Comparison of ENCODE assay signal across 24 cellular contexts in the genomic region with DNA sequence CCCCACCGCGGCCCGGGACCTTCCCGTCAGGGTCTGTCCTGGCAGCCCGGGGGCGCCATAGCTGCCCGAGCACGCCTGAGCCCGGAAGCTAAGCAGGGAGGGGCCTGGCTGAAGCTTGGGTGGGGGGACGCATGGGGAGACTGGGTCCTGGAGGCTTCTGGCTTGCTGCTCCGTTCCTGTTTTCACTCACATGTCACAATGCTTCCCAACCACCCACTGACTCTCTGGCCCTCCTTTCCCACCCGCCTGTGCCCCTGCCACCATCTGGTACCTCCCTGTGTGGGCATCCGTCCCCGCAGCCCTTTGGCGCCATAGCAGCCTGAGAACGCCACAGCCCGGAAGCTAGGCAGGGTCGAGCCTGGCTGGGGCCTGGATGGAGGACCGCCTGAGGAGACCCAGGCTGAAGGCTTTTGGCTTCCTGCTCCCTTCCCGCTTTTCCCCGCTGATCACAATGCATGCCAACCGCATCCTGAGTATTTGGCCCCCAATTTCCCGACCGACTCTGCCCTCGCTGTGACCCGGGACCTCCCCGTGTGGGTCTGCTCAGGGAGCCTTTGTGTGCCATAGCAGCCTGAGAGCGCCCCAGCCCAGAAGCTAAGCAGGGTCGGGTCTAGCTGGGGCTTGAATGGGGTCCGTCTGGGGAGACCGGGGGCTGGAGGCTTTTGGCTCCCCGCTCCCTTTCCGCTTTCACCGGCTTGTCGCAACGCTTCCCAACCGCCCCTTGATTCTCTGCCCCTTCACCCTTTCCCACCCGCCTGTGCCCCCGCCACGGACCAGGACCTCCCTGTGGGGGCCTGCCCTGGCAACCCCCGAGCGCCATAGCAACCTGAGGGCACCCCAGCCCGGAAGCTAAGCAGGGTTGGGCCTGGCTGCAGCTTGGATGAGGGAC.
"Had no signal": no experiment of that assay in that cellular context is flagged by ENCODE, and none has a peak within 500 bp of the region (broad histone marks: within the 10 kb centered on the region; RNA-seq: fewer than 3 reads in every experiment).

No MANE protein-coding gene starts in this region.

- H3K9me3 ChIP-seq: left ventricle myocardium inferior, prostate gland had no signal

- H3K27me3 ChIP-seq: breast epithelium, ovary had no signal

- H3K36me3 ChIP-seq: breast epithelium, left ventricle myocardium inferior, ovary, prostate gland had no signal

- H3K4me2 ChIP-seq: smooth muscle cell had no signal

- DNase-seq: activated CD4-positive, alpha-beta T cell treated with anti-CD3 and anti-CD28 coated beads for 4 hours; activated CD4-positive, alpha-beta T cell treated with anti-CD3 and anti-CD28 coated beads, Interleukin-2, amount 50 U/mL, for 4 hours; activated T-cell treated with anti-CD3 and anti-CD28 coated beads, Interleukin-2, amount 50 U/mL, for 1 hour; central memory CD4-positive, alpha-beta T cell; effector CD8-positive, alpha-beta T cell; left ventricle myocardium inferior; mesenchymal stem cell; ovary; stimulated activated CD4-positive, alpha-beta T cell treated with anti-CD3 and anti-CD28 coated beads, Interleukin-1b, Interleukin-23, amount 100 ng/mL, for 48 hours; stimulated activated CD4-positive, alpha-beta T cell treated with anti-CD3 and anti-CD28 coated beads, Interleukin-4, amount 100 ng/mL, for 4 hours; stimulated activated CD8-positive, alpha-beta memory T cell treated with anti-CD3 and anti-CD28 coated beads, Interleukin-4, amount 100 ng/mL, for 48 hours; stimulated activated naive CD8-positive, alpha-beta T cell treated with anti-CD3 and anti-CD28 coated beads, Interleukin-15, amount 100 ng/mL, for 72 hours; substantia nigra had no signal

- H3K4me1 ChIP-seq: breast epithelium, left ventricle myocardium inferior, prostate gland had no signal

- H3K4me3 ChIP-seq: breast epithelium, left ventricle myocardium inferior, ovary, prostate gland, smooth muscle cell had no signal

- H3K27ac ChIP-seq: breast epithelium, epithelial cell of prostate, left ventricle myocardium inferior, ovary, prostate gland, VCaP had no signal

- ATAC-seq: activated naive CD4-positive, alpha-beta T cell treated with anti-CD3 and anti-CD28 coated beads, Interleukin-2, amount 50 U/mL, for 72 hours; natural killer cell treated with Interleukin-12 subunit alpha and Interleukin-12 subunit beta and Interleukin-15 and Interleukin-18, amount 100 ng/mL, for 72 hours; stimulated activated memory B cell treated with anti-CD40 and anti-IgM and Interleukin-4, amounts not matched to agents 10 μg/mL and 1 μg/mL and 100 μg/mL, for 72 hours; stimulated activated naive CD8-positive, alpha-beta T cell treated with anti-CD3 and anti-CD28 coated beads, Interleukin-15, amount 100 ng/mL, for 72 hours had no signal

- FAIRE-seq: endometrium, frontal cortex, TTC549 had no signal
